Comparison of ENCODE assay signal across 17 cellular contexts in the genomic region with DNA sequence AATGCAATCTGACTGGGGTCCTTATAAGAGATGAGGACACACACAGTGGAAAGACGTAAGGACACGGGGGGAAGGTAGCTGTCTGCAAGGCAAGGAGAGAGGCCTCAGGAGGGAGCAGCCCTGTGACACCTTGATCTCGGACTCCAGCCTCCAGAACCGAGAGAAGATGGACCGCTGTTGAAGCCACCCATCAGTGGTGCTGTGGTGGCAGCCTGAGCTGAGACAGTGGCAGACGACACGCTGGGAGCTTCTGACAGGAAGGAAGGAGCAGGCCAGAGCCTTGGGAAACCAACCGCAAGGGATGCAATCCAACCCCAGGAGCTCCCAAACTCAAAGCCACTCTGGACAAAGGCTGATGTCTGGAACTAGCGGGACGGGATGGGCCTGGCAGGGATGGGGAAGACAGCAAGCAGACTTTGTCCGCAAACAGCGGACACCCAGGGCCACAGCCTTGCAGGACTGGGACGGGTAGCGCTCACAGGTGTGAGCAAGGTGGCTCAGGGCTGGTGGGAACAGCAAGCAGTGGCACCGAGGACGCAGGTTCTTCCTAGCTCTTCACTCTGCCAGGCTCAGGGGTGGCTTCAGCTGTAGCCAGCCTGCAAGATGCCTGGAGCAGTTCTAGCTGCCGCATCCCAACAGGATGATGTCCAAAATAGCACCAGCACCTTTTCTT. TPM values are rescaled to one million over a fixed set of nuclear protein-coding genes. Genes with fewer than 3 reads are reported as not detected.
DNase-seq lines count a peak whose midpoint lies in the region; ATAC-seq and TF ChIP-seq lines count a peak whose summit lies in the region.
"Had no signal": no experiment of that assay in that cellular context is flagged by ENCODE, and none has a peak within 500 bp of the region (broad histone marks: within the 10 kb centered on the region; RNA-seq: fewer than 3 reads in every experiment).

No MANE protein-coding gene starts in this region.

- no peak overlapping the region for H4K8ac ChIP-seq in neuronal stem cell (ENCODE audit: low read depth, low read length)

- no peak for TF ChIP-seq POLR2A in stomach (IDR thresholded peaks at IDR 0.05)

- H3K4me3 ChIP-seq in left ventricle myocardium inferior = no peak overlapping the region
- H3K4me3 ChIP-seq in neuronal stem cell (ENCODE audit: low read length in 2 of 2) = peak overlapping the region in 1 of 2 donors; percentile 19
- no peak overlapping the region for H3K4me3 ChIP-seq in stomach
- H3K4me3 ChIP-seq: GM23338, MG63, SJSA1 had no signal

- no peak overlapping the region for H3K27ac ChIP-seq in left ventricle myocardium inferior (replicated peaks)
- no peak overlapping the region for H3K27ac ChIP-seq in neuronal stem cell (replicated peaks; ENCODE audit: low read length)
- no peak overlapping the region for H3K27ac ChIP-seq in stomach
- H3K27ac ChIP-seq: SJSA1 had no signal

- no peak overlapping the region for H3K23ac ChIP-seq in neuronal stem cell (ENCODE audit: low read depth, low read length, poor library complexity)

- TF ChIP-seq CTCF in left ventricle myocardium inferior (IDR thresholded peaks at IDR 0.05; ENCODE audit: borderline replicate concordance) (no peak), chondrocyte (IDR thresholded peaks at IDR 0.05) (no peak), type B pancreatic cell (conservative IDR thresholded peaks at IDR 0.05) (no peak), stomach (IDR thresholded peaks at IDR 0.05) (no peak)

- H4K91ac ChIP-seq in neuronal stem cell (ENCODE audit: low read depth, low read length, poor library complexity) = no peak overlapping the region

- no peak for TF ChIP-seq EP300 in stomach (IDR thresholded peaks at IDR 0.05)

- no peaks in the 10 kb centered on the region for H3K9me3 Mint-ChIP-seq in chondrocyte (ENCODE audit: low read depth)
- no peaks in the 10 kb centered on the region for H3K9me3 Mint-ChIP-seq in type B pancreatic cell
- H3K9me3 Mint-ChIP-seq: CD8-positive, alpha-beta T cell; GM23338 had no signal

- DNase-seq in cardiac septum (ENCODE audit: low spot score) (peak; percentile 67), left ventricle myocardium inferior (no peak), chondrocyte (ENCODE audit: low spot score) (peak; percentile 47), neuronal stem cell (ENCODE audit: low spot score) (no peak), type B pancreatic cell (ENCODE audit: extremely low spot score, unreplicated experiment) (no peak), DMS153 (lab: John Stamatoyannopoulos, UW) (no peak), stomach (no peak)
- DNase-seq: ACHN; CD8-positive, alpha-beta T cell; GF-D8; MG63; NCI-H1092 treated with DMSO at 0.1 percent for 48 hours; NCI-H1694 treated with DMSO at 0.1 percent for 48 hours; NCI-H82 had no signal

- no peak overlapping the region for H2AFZ ChIP-seq in neuronal stem cell (ENCODE audit: low read length)
- H2AFZ ChIP-seq: GM23338 had no signal

- H2AK5ac ChIP-seq in neuronal stem cell (ENCODE audit: low read depth, low read length) = no peak overlapping the region

- no peaks in the 10 kb centered on the region for H3K79me1 ChIP-seq in neuronal stem cell (ENCODE audit: low read depth, low read length)

- peak overlapping the region; percentile 31 for H2BK15ac ChIP-seq in neuronal stem cell (ENCODE audit: low read length)

- no peak overlapping the region for H3K27ac Mint-ChIP-seq in chondrocyte (ENCODE audit: unreplicated experiment)
- H3K27ac Mint-ChIP-seq in type B pancreatic cell = peak overlapping the region; percentile 18
- H3K27ac Mint-ChIP-seq: CD8-positive, alpha-beta T cell; GM23338 had no signal

- H3K27me3 ChIP-seq in left ventricle myocardium inferior (ENCODE audit: low read depth) (no peaks in the 10 kb centered on the region), neuronal stem cell (ENCODE audit: control insufficient read depth in 3 of 3, insufficient read depth in 3 of 3, low read depth in 1 of 3, low read length in 3 of 3) (no peaks in the 10 kb centered on the region), stomach (no peaks in the 10 kb centered on the region)
- H3K27me3 ChIP-seq: MG63, SJSA1 had no signal

- H3K4me2 ChIP-seq in neuronal stem cell (ENCODE audit: insufficient read depth, low read length, poor library complexity, severe bottlenecking) = no peak overlapping the region
- H3K4me2 ChIP-seq: GM23338 had no signal

- peak overlapping the region; percentile 18 for H3K18ac ChIP-seq in neuronal stem cell (ENCODE audit: low read length)

- H3K14ac ChIP-seq in neuronal stem cell (ENCODE audit: low read length) = peak overlapping the region; percentile 75

- H2BK120ac ChIP-seq in neuronal stem cell (ENCODE audit: low read depth, low read length) = no peak overlapping the region

- H2BK5ac ChIP-seq in neuronal stem cell (ENCODE audit: low read length) = no peak overlapping the region

- intact Hi-C loops in cardiac septum (cut with DNase I) (no loop called here), left ventricle myocardium inferior (cut with micrococcal nuclease) (no loop called here), stomach (cut with DNase I; ENCODE audit: low total_unique reads) (no loop called here)

- no peak overlapping the region for H3K4ac ChIP-seq in neuronal stem cell (ENCODE audit: low read length)

- H3K4me1 Mint-ChIP-seq in chondrocyte (ENCODE audit: low read depth) = no peaks in the 10 kb centered on the region
- peaks cover 9% of the 10 kb centered on the region for H3K4me1 Mint-ChIP-seq in type B pancreatic cell (ENCODE audit: unreplicated experiment)

- H3K4me1 ChIP-seq in left ventricle myocardium inferior (peaks cover 6% of the 10 kb centered on the region), neuronal stem cell (ENCODE audit: control insufficient read depth in 2 of 2, insufficient read depth in 1 of 2, low read depth in 1 of 2, low read length in 2 of 2) (peaks cover 0 to 8% of the 10 kb centered on the region in 2 donors), stomach (peaks cover 0 to 4% (median 0%) of the 10 kb centered on the region in 4 donors)
- H3K4me1 ChIP-seq: SJSA1 had no signal

- no peak overlapping the region for H2BK12ac ChIP-seq in neuronal stem cell (ENCODE audit: low read length)

- ATAC-seq in HG03196 (IDR thresholded peaks at IDR 0.05; ENCODE audit: unreplicated experiment) = no peak
- ATAC-seq: CD8-positive, alpha-beta T cell; GM23338 had no signal

- no peaks in the 10 kb centered on the region for H3K9me3 ChIP-seq in left ventricle myocardium inferior (replicated peaks)
- no peaks in the 10 kb centered on the region for H3K9me3 ChIP-seq in neuronal stem cell (replicated peaks in 1 of 2; ENCODE audit: control insufficient read depth in 2 of 2, insufficient read depth in 1 of 2, low read depth in 1 of 2, low read length in 2 of 2)
- H3K9me3 ChIP-seq in stomach = no peaks in the 10 kb centered on the region
- H3K9me3 ChIP-seq: MG63, SJSA1 had no signal

- H3K36me3 ChIP-seq in left ventricle myocardium inferior (peaks cover 64% of the 10 kb centered on the region), neuronal stem cell (replicated peaks in 1 of 2; ENCODE audit: control insufficient read depth in 2 of 2, insufficient read depth in 2 of 2, low read length in 2 of 2) (peaks cover 11 to 52% of the 10 kb centered on the region in 2 donors), stomach (peaks cover 33 to 76% (median 72%) of the 10 kb centered on the region in 4 donors)

- H3K4me3 Mint-ChIP-seq in chondrocyte (ENCODE audit: unreplicated experiment) (no peak overlapping the region), type B pancreatic cell (no peak overlapping the region)
- H3K4me3 Mint-ChIP-seq: CD8-positive, alpha-beta T cell; GM23338 had no signal

- H3K27me3 Mint-ChIP-seq in chondrocyte (ENCODE audit: low read depth) = no peaks in the 10 kb centered on the region
- no peaks in the 10 kb centered on the region for H3K27me3 Mint-ChIP-seq in type B pancreatic cell

- WGBS in neuronal stem cell (ENCODE audit: extremely low coverage in 2 of 2, insufficient read length in 2 of 2, insufficient replicate concordance in 1 of 2), 2 donors = no CpG with 5 or more reads among the region's 17 CpGs
- 89 to 96% (median 93%) methylated on average over 16 to 17 of the region's 17 CpGs for WGBS in stomach, 5 donors

- H3K36me3 Mint-ChIP-seq in chondrocyte (ENCODE audit: low read depth) (peaks cover 9% of the 10 kb centered on the region), type B pancreatic cell (peaks cover 3% of the 10 kb centered on the region)

- no peak overlapping the region for H3K9ac ChIP-seq in neuronal stem cell (ENCODE audit: low read depth, low read length, poor library complexity)

RNA-seq across cellular contexts. Expression of gene LTO1, which starts 10.9 kb away (rescaled TPM):
- 11.8 TPM for total RNA-seq in cardiac septum
- 8.9 TPM for total RNA-seq in left ventricle myocardium inferior
- total RNA-seq in chondrocyte = 15.5 to 21.9 TPM (median 16.2 TPM) in 3 replicates
- polyA plus RNA-seq in neuronal stem cell (2013, experiment 1 of 2) = 13.6 TPM
- polyA plus RNA-seq in neuronal stem cell (2013, experiment 2 of 2) = 13.3 TPM
- 21.5 and 24.6 TPM in 2 replicates for total RNA-seq in type B pancreatic cell (ENCODE audit: low replicate concordance)
- 100 to 1,000 TPM in 1 of 5 donors, 10 to 100 TPM in 3, 1 to 10 TPM in 1; 2.3 to 107 (median 37.6) TPM for total RNA-seq in stomach
- polyA plus RNA-seq in stomach = 10 to 100 TPM; 14.2 to 23.1 (median 22.6) TPM

RNA-seq across cellular contexts. Expression of gene CCND1, which starts 23.3 kb away (rescaled TPM):
- total RNA-seq in cardiac septum (258 TPM), left ventricle myocardium inferior (160 TPM), chondrocyte (129 to 300 TPM (median 130 TPM) in 3 replicates), type B pancreatic cell (ENCODE audit: low replicate concordance) (299 and 439 TPM in 2 replicates), stomach (100 to 1,000 TPM in 3 of 5 donors, 10 to 100 TPM in 2; 24.1 to 293 (median 141) TPM)
- polyA plus RNA-seq in neuronal stem cell (2013, experiment 1 of 2) = 56.5 TPM
- polyA plus RNA-seq in neuronal stem cell (2013, experiment 2 of 2) = 57.8 TPM
- 10 to 100 TPM; 17.6 to 44.6 (median 33.7) TPM for polyA plus RNA-seq in stomach

RNA-seq across cellular contexts. Expression of gene FGF19, which starts 39.6 kb away (rescaled TPM):
- total RNA-seq in cardiac septum = not detected
- total RNA-seq in left ventricle myocardium inferior = not detected
- total RNA-seq in chondrocyte = not detected in 3 replicates
- polyA plus RNA-seq in neuronal stem cell (2013, experiment 1 of 2) = 0.20 TPM
- 0.15 TPM for polyA plus RNA-seq in neuronal stem cell (2013, experiment 2 of 2)
- 1.7 and 3.5 TPM in 2 replicates for total RNA-seq in type B pancreatic cell (ENCODE audit: low replicate concordance)
- not detected for total RNA-seq in stomach
- polyA plus RNA-seq in stomach = not detected
- total RNA-seq: CD8-positive, alpha-beta T cell had no signal

Comparison
In these comparisons a context has a peak if more than half of its experiments do, and no peak if none do; other contexts are left out.
1. DNase-seq: peak in cardiac septum (single experiment) and chondrocyte (single experiment); none in left ventricle myocardium inferior (single experiment), neuronal stem cell (single experiment), type B pancreatic cell (single experiment), DMS153 (single experiment) and stomach (single experiment).